9 cellular contexts compared by ENCODE assay signal in genomic region chr9:16828335-16829281, GRCh38. TPM values are rescaled to one million over a fixed set of nuclear protein-coding genes. Genes with fewer than 3 reads are reported as not detected.
A peak's percentile ranks its signal among the peaks of the same experiment; 100 is the strongest.
DNase-seq lines count a peak whose midpoint lies in the region; ATAC-seq and TF ChIP-seq lines count a peak whose summit lies in the region.
"Had no signal": no experiment of that assay in that cellular context is flagged by ENCODE, and none has a peak within 500 bp of the region (broad histone marks: within the 10 kb centered on the region; RNA-seq: fewer than 3 reads in every experiment).

No MANE protein-coding gene starts in this region.

- no peak for DNase-seq in ascending aorta (ENCODE audit: low spot score in 2 of 2)
- peak; percentile 60 to 81 (median 78) for DNase-seq in right cardiac atrium
- DNase-seq in NCI-H187 (lab: John Stamatoyannopoulos, UW): no peak
- DNase-seq in activated T-helper 1 cell treated with anti-CD3 and anti-CD28 coated beads, Interleukin-12 subunit alpha, Interleukin-12 subunit beta, Interleukin-2, Interleukin-4 antibody, amounts not matched to agents 30 ng/mL and 10 ng/mL and 1 ng/mL, durations not matched to agents 14 hours and 24 hours and 36 hours (ENCODE audit: low spot score): no peak
- DNase-seq in NCI-H226: no peak
- DNase-seq: small intestine had no signal

- H3K36me3 ChIP-seq in ES-I3 (ENCODE audit: insufficient read depth, low read length) (no peaks in the 10 kb centered on the region), ascending aorta (no peaks in the 10 kb centered on the region), rectal smooth muscle tissue (ENCODE audit: control insufficient read depth, insufficient read depth, low read length) (no peaks in the 10 kb centered on the region)

- peak overlapping the region; percentile 17; the same call in 1 of the 2 replicates for H3K9ac ChIP-seq in ES-I3 (ENCODE audit: low read depth, low read length)
- H3K9ac ChIP-seq in rectal smooth muscle tissue (ENCODE audit: low read length): no peak overlapping the region

- WGBS in right cardiac atrium: 5% methylated on average over 30 of the region's 30 CpGs

- H3K36me3 Mint-ChIP-seq in activated T-helper 1 cell treated with anti-CD3 and anti-CD28 coated beads, Interleukin-12 subunit alpha, Interleukin-12 subunit beta, Interleukin-2, Interleukin-4 antibody, amounts not matched to agents 30 ng/mL and 10 ng/mL and 1 ng/mL, durations not matched to agents 14 hours and 24 hours and 36 hours (ENCODE audit: low read depth): no peaks in the 10 kb centered on the region

- H3K27ac Mint-ChIP-seq in activated T-helper 1 cell treated with anti-CD3 and anti-CD28 coated beads, Interleukin-12 subunit alpha, Interleukin-12 subunit beta, Interleukin-2, Interleukin-4 antibody, amounts not matched to agents 30 ng/mL and 10 ng/mL and 1 ng/mL, durations not matched to agents 14 hours and 24 hours and 36 hours: no peak overlapping the region

- no peak overlapping the region for H3K4me3 Mint-ChIP-seq in activated T-helper 1 cell treated with anti-CD3 and anti-CD28 coated beads, Interleukin-12 subunit alpha, Interleukin-12 subunit beta, Interleukin-2, Interleukin-4 antibody, amounts not matched to agents 30 ng/mL and 10 ng/mL and 1 ng/mL, durations not matched to agents 14 hours and 24 hours and 36 hours

- H3K4me3 ChIP-seq in ascending aorta (peak overlapping the region; percentile 43 to 62), right cardiac atrium (ENCODE audit: low read length) (peak overlapping the region; percentile 78), rectal smooth muscle tissue (ENCODE audit: low read length) (peak overlapping the region; percentile 44)

- H3K27ac ChIP-seq in ascending aorta (peak overlapping the region; percentile 69 to 72), right cardiac atrium (ENCODE audit: low read length) (peak overlapping the region; percentile 78), rectal smooth muscle tissue (ENCODE audit: low read depth, low read length) (peak overlapping the region; percentile 59)

- no peaks in the 10 kb centered on the region for H3K27me3 ChIP-seq in ascending aorta
- H3K27me3 ChIP-seq in right cardiac atrium (ENCODE audit: control insufficient read depth, insufficient read depth): no peaks in the 10 kb centered on the region
- H3K27me3 ChIP-seq in rectal smooth muscle tissue (ENCODE audit: control insufficient read depth, insufficient read depth, low read length): no peaks in the 10 kb centered on the region

- peaks cover 3% of the 10 kb centered on the region for H3K9me3 Mint-ChIP-seq in activated T-helper 1 cell treated with anti-CD3 and anti-CD28 coated beads, Interleukin-12 subunit alpha, Interleukin-12 subunit beta, Interleukin-2, Interleukin-4 antibody, amounts not matched to agents 30 ng/mL and 10 ng/mL and 1 ng/mL, durations not matched to agents 14 hours and 24 hours and 36 hours

- peaks cover 35% of the 10 kb centered on the region; the same call in 1 of the 2 replicates for H3K4me1 ChIP-seq in ES-I3 (ENCODE audit: insufficient read depth, low read length)
- H3K4me1 ChIP-seq in ascending aorta: peaks cover 0 to 11% of the 10 kb centered on the region in 2 donors
- H3K4me1 ChIP-seq in right cardiac atrium (ENCODE audit: control insufficient read depth, insufficient read depth, low read length): no peaks in the 10 kb centered on the region
- peaks cover 28% of the 10 kb centered on the region for H3K4me1 ChIP-seq in rectal smooth muscle tissue (ENCODE audit: control insufficient read depth, insufficient read depth, low read length)

- ATAC-seq in right cardiac atrium (peak; percentile 86 to 91), HG03457 (IDR thresholded peaks at IDR 0.05; ENCODE audit: unreplicated experiment) (no peak)

- no peak for TF ChIP-seq CTCF in ascending aorta (IDR thresholded peaks at IDR 0.05)

- peaks cover 3% of the 10 kb centered on the region for H3K27me3 Mint-ChIP-seq in activated T-helper 1 cell treated with anti-CD3 and anti-CD28 coated beads, Interleukin-12 subunit alpha, Interleukin-12 subunit beta, Interleukin-2, Interleukin-4 antibody, amounts not matched to agents 30 ng/mL and 10 ng/mL and 1 ng/mL, durations not matched to agents 14 hours and 24 hours and 36 hours (ENCODE audit: insufficient read depth)

- intact Hi-C loops in ascending aorta (cut with DNase I) (no loop called here), right cardiac atrium (cut with DNase I) (no loop called here)
- intact Hi-C loops in activated T-helper 1 cell treated with anti-CD3 and anti-CD28 coated beads, Interleukin-12 subunit alpha, Interleukin-12 subunit beta, Interleukin-2, Interleukin-4 antibody, amounts not matched to agents 30 ng/mL and 10 ng/mL and 1 ng/mL, durations not matched to agents 14 hours and 24 hours and 36 hours (cut with micrococcal nuclease): no loop called here

- H3K9me3 ChIP-seq in ES-I3 (ENCODE audit: control insufficient read depth, insufficient read depth, low read length) (no peaks in the 10 kb centered on the region), ascending aorta (no peaks in the 10 kb centered on the region), right cardiac atrium (ENCODE audit: control insufficient read depth, low read length) (no peaks in the 10 kb centered on the region)

- H3K4me1 Mint-ChIP-seq in activated T-helper 1 cell treated with anti-CD3 and anti-CD28 coated beads, Interleukin-12 subunit alpha, Interleukin-12 subunit beta, Interleukin-2, Interleukin-4 antibody, amounts not matched to agents 30 ng/mL and 10 ng/mL and 1 ng/mL, durations not matched to agents 14 hours and 24 hours and 36 hours (ENCODE audit: low read depth): no peaks in the 10 kb centered on the region

RNA-seq across cellular contexts. Expression of gene BNC2, which starts 41.9 kb away (rescaled TPM):
- total RNA-seq in ascending aorta: 25.5 TPM
- 100 to 1,000 TPM in 2 of 4 donors, 10 to 100 TPM in 2; 52.2 to 123 (median 91.1) TPM for total RNA-seq in right cardiac atrium
- 4.7 TPM for polyA plus RNA-seq in right cardiac atrium
- total RNA-seq in activated T-helper 1 cell treated with anti-CD3 and anti-CD28 coated beads, Interleukin-12 subunit alpha, Interleukin-12 subunit beta, Interleukin-2, Interleukin-4 antibody, amounts not matched to agents 30 ng/mL and 10 ng/mL and 1 ng/mL, durations not matched to agents 14 hours and 24 hours and 36 hours: not detected in 2 replicates

Comparison
In these comparisons a context has a peak if more than half of its experiments do, and no peak if none do; other contexts are left out.
1. DNase-seq: peak in right cardiac atrium (3 of 3); none in ascending aorta (0 of 2), NCI-H187 (0 of 2), activated T-helper 1 cell treated with anti-CD3 and anti-CD28 coated beads, Interleukin-12 subunit alpha, Interleukin-12 subunit beta, Interleukin-2, Interleukin-4 antibody, amounts not matched to agents 30 ng/mL and 10 ng/mL and 1 ng/mL, durations not matched to agents 14 hours and 24 hours and 36 hours (single experiment) and NCI-H226 (single experiment).
2. RNA of gene BNC2, which starts 41.9 kb away (total RNA-seq): 52.2 to 123 TPM in right cardiac atrium and 25.5 TPM in ascending aorta (single experiment); not detected in activated T-helper 1 cell treated with anti-CD3 and anti-CD28 coated beads, Interleukin-12 subunit alpha, Interleukin-12 subunit beta, Interleukin-2, Interleukin-4 antibody, amounts not matched to agents 30 ng/mL and 10 ng/mL and 1 ng/mL, durations not matched to agents 14 hours and 24 hours and 36 hours; every median in the first group is over 10 times any median in the second.
3. Peak in every context shown above with its lines, with median percentiles within 50 percentile points of each other: H3K27ac ChIP-seq and H3K4me3 ChIP-seq.